In the genomic region with DNA sequence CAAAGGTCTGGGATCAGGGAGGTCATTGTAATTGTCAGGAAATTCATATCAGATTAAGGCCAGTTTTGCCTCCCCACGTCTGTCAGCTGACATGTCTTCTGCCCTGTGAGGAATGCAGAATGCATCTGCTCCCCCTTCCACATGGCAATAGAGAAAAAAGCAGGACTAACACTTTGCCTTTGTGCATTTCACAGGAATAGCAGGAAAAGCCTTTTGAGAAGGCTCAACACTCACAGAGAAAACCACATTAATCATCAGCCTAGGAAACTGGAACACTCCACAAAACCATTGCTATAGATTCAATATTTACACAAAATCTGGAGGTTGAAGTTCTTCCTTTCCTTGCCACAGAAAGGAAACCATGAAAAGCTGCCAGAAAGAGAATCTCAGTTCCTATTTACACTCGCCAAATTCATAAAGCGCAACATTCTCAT, we compare ENCODE assay signal across 10 cellular contexts.
A peak's percentile ranks its signal among the peaks of the same experiment; 100 is the strongest.
DNase-seq lines count a peak whose midpoint lies in the region; ATAC-seq and TF ChIP-seq lines count a peak whose summit lies in the region.
"Had no signal": no experiment of that assay in that cellular context is flagged by ENCODE, and none has a peak within 500 bp of the region (broad histone marks: within the 10 kb centered on the region; RNA-seq: fewer than 3 reads in every experiment).

No MANE protein-coding gene starts in this region.

- no peak for TF ChIP-seq POLR2A in erythroblast (IDR thresholded peaks at IDR 0.05; ENCODE audit: low read length)

- TF ChIP-seq CTCF in GM13977 (IDR thresholded peaks at IDR 0.05; ENCODE audit: extremely low read depth, insufficient read depth, missing control alignments), result no peak

- ATAC-seq in GM18868 (IDR thresholded peaks at IDR 0.05; ENCODE audit: unreplicated experiment) (peak; percentile 26), HG02852 (IDR thresholded peaks at IDR 0.05; ENCODE audit: unreplicated experiment) (peak; percentile 39), T-helper 17 cell (no peak), HG03159 (IDR thresholded peaks at IDR 0.05; ENCODE audit: unreplicated experiment) (no peak)
- no peak for ATAC-seq in activated CD8-positive, alpha-beta memory T cell treated with anti-CD3 and anti-CD28 coated beads, Interleukin-2, amount 10 ng/mL, durations not matched to agents 7 days and 5 days

- peaks cover 69% of the 10 kb centered on the region for H3K27me3 Mint-ChIP-seq in T-helper 17 cell
- peaks cover 72% of the 10 kb centered on the region for H3K27me3 Mint-ChIP-seq in activated CD8-positive, alpha-beta memory T cell treated with anti-CD3 and anti-CD28 coated beads, Interleukin-2, amount 10 ng/mL, durations not matched to agents 7 days and 5 days

- peak overlapping the region; percentile 49 to 61 for H3K9ac ChIP-seq in mucosa of rectum (ENCODE audit: low read depth in 1 of 2, low read length in 2 of 2)

- H3K4me1 ChIP-seq in mucosa of rectum (ENCODE audit: control insufficient read depth in 2 of 2, insufficient read depth in 2 of 2, low read length in 2 of 2), result peaks cover 19 to 23% of the 10 kb centered on the region in 2 donors

- H3K27ac ChIP-seq in mucosa of rectum (ENCODE audit: low read depth in 2 of 2, low read length in 2 of 2), result peak overlapping the region; percentile 83 to 86

- H3K27me3 ChIP-seq in mucosa of rectum (ENCODE audit: control insufficient read depth in 2 of 2, insufficient read depth in 2 of 2, low read length in 2 of 2), result no peaks in the 10 kb centered on the region

- peak overlapping the region; percentile 31 for H3K4me3 Mint-ChIP-seq in T-helper 17 cell
- no peak overlapping the region for H3K4me3 Mint-ChIP-seq in activated CD8-positive, alpha-beta memory T cell treated with anti-CD3 and anti-CD28 coated beads, Interleukin-2, amount 10 ng/mL, durations not matched to agents 7 days and 5 days
- H3K4me3 Mint-ChIP-seq: activated CD4-positive, alpha-beta T cell treated with anti-CD3 and anti-CD28 coated beads, Interleukin-2, amount 10 ng/mL, durations not matched to agents 7 days and 5 days; endodermal cell had no signal

- H3K4me3 ChIP-seq in mucosa of rectum (ENCODE audit: low read length in 2 of 2), result peak overlapping the region; percentile 52 to 64

- H3K36me3 ChIP-seq in mucosa of rectum (ENCODE audit: control insufficient read depth in 2 of 2, insufficient read depth in 2 of 2, low read length in 2 of 2), result no peaks in the 10 kb centered on the region

- in situ Hi-C loops in GM13977 (cut with MboI; ENCODE audit: low pct_unique_long_range_greater_than_20kb, low sequenced_read_pairs, unreplicated experiment), result no loop called here

- H3K9me3 ChIP-seq in T-helper 17 cell (ENCODE audit: control insufficient read depth, low read length, poor library complexity, severe bottlenecking), result no peaks in the 10 kb centered on the region
- H3K9me3 ChIP-seq in mucosa of rectum (ENCODE audit: control insufficient read depth in 2 of 2, low read length in 2 of 2), result no peaks in the 10 kb centered on the region

- no peak overlapping the region for H3K27ac Mint-ChIP-seq in T-helper 17 cell
- no peak overlapping the region for H3K27ac Mint-ChIP-seq in activated CD8-positive, alpha-beta memory T cell treated with anti-CD3 and anti-CD28 coated beads, Interleukin-2, amount 10 ng/mL, durations not matched to agents 7 days and 5 days
- H3K27ac Mint-ChIP-seq: activated CD4-positive, alpha-beta T cell treated with anti-CD3 and anti-CD28 coated beads, Interleukin-2, amount 10 ng/mL, durations not matched to agents 7 days and 5 days; endodermal cell had no signal

- no peaks in the 10 kb centered on the region for H3K9me3 Mint-ChIP-seq in activated CD8-positive, alpha-beta memory T cell treated with anti-CD3 and anti-CD28 coated beads, Interleukin-2, amount 10 ng/mL, durations not matched to agents 7 days and 5 days (ENCODE audit: low read depth)
- H3K9me3 Mint-ChIP-seq: activated CD4-positive, alpha-beta T cell treated with anti-CD3 and anti-CD28 coated beads, Interleukin-2, amount 10 ng/mL, durations not matched to agents 7 days and 5 days; endodermal cell had no signal

- no peaks in the 10 kb centered on the region for H3K36me3 Mint-ChIP-seq in T-helper 17 cell (ENCODE audit: low read depth)
- no peaks in the 10 kb centered on the region for H3K36me3 Mint-ChIP-seq in activated CD8-positive, alpha-beta memory T cell treated with anti-CD3 and anti-CD28 coated beads, Interleukin-2, amount 10 ng/mL, durations not matched to agents 7 days and 5 days

- DNase-seq in T-helper 17 cell (no peak), erythroblast (lab: John Stamatoyannopoulos, UW) (no peak), GM13977 (ENCODE audit: low spot score) (no peak)
- no peak for DNase-seq in activated CD8-positive, alpha-beta memory T cell treated with anti-CD3 and anti-CD28 coated beads, Interleukin-2, amount 10 ng/mL, durations not matched to agents 7 days and 5 days

- H3K4me1 Mint-ChIP-seq in T-helper 17 cell, result peaks cover 9% of the 10 kb centered on the region
- peaks cover 16% of the 10 kb centered on the region for H3K4me1 Mint-ChIP-seq in activated CD8-positive, alpha-beta memory T cell treated with anti-CD3 and anti-CD28 coated beads, Interleukin-2, amount 10 ng/mL, durations not matched to agents 7 days and 5 days

- CTCF ChIA-PET in activated CD8-positive, alpha-beta memory T cell treated with anti-CD3 and anti-CD28 coated beads, Interleukin-2, amount 10 ng/mL, durations not matched to agents 7 days and 5 days (lab: Charles Lee), result interaction anchor here (1.5 kb wide), 1 partner anchor 345 kb away, joined by 4 read pairs; no protein-coding TSS in a partner anchor

Comparison
In these comparisons a context has a peak if more than half of its experiments do, and no peak if none do; other contexts are left out.
1. ATAC-seq: peak in GM18868 (single experiment) and HG02852 (single experiment); none in T-helper 17 cell (single experiment), HG03159 (single experiment) and activated CD8-positive, alpha-beta memory T cell treated with anti-CD3 and anti-CD28 coated beads, Interleukin-2, amount 10 ng/mL, durations not matched to agents 7 days and 5 days (single experiment).